In genomic region chr9:113446323-113446740, GRCh38 we compare ENCODE assay signal across 8 cellular contexts. TPM values are rescaled to one million over a fixed set of nuclear protein-coding genes. Genes with fewer than 3 reads are reported as not detected.
DNase-seq lines count a peak whose midpoint lies in the region; ATAC-seq and TF ChIP-seq lines count a peak whose summit lies in the region.
"Had no signal": no experiment of that assay in that cellular context is flagged by ENCODE, and none has a peak within 500 bp of the region (broad histone marks: within the 10 kb centered on the region; RNA-seq: fewer than 3 reads in every experiment).

No MANE protein-coding gene starts in this region.

- no peaks in the 10 kb centered on the region for H3K27me3 ChIP-seq in Peyer's patch
- H3K27me3 ChIP-seq in effector memory CD4-positive, alpha-beta T cell (replicated peaks; ENCODE audit: control insufficient read depth, insufficient read depth, low read length, poor library complexity, severe bottlenecking), result no peaks in the 10 kb centered on the region

- no peaks in the 10 kb centered on the region for H3K36me3 ChIP-seq in HEK293 (ENCODE audit: control insufficient read depth in 2 of 2, insufficient read depth in 1 of 2, low read length in 2 of 2)
- no peaks in the 10 kb centered on the region for H3K36me3 ChIP-seq in Peyer's patch
- H3K36me3 ChIP-seq in mucosa of descending colon (ENCODE audit: low read depth), result no peaks in the 10 kb centered on the region
- H3K36me3 ChIP-seq in effector memory CD4-positive, alpha-beta T cell (ENCODE audit: control insufficient read depth, insufficient read depth, low read length), result no peaks in the 10 kb centered on the region

- POLR2A ChIA-PET in HEK293 (lab: Yijun Ruan, JAX), result interaction anchor here (0.7 to 1.0 kb wide), 3 partner anchors 36 to 171 kb away, joined by 4 to 5 read pairs (median 5); partner anchors contain the start of genes C9orf43, CDC26, POLE3 and PRPF4

- peak; percentile 17 for DNase-seq in DMS79 (lab: John Stamatoyannopoulos, UW)
- DNase-seq in Peyer's patch, result no peak
- peak; percentile 55 for DNase-seq in epithelial cell of esophagus (ENCODE audit: low read depth)
- DNase-seq in mucosa of descending colon, result no peak
- no peak for DNase-seq in effector CD4-positive, alpha-beta T cell
- no peak for DNase-seq in effector memory CD4-positive, alpha-beta T cell

- TF ChIP-seq CTCF in HEK293 (tag by site-specific recombination; IDR thresholded peaks at IDR 0.05) (no peak), Peyer's patch (IDR thresholded peaks at IDR 0.05) (peak; percentile 38 to 90 (median 71)), epithelial cell of esophagus (IDR thresholded peaks at IDR 0.05; ENCODE audit: insufficient read depth, low read depth, low read length, missing control alignments) (peak; percentile 50), mucosa of descending colon (IDR thresholded peaks at IDR 0.05) (peak; percentile 24)

- peak; percentile 55 for ATAC-seq in mucosa of descending colon

- CTCF ChIA-PET in HEK293 (lab: Yijun Ruan, JAX), result interaction anchor here (0.6 to 7.0 kb wide), 35 partner anchors 8 to 1775 kb away, joined by 3 to 201 read pairs (median 4); partner anchors contain the start of genes CDC26, PRPF4 and RGS3

- H3K27ac ChIP-seq in HEK293 (ENCODE audit: extremely low read depth, low read depth, low read length) (no peak overlapping the region), Peyer's patch (no peak overlapping the region)
- no peak overlapping the region for H3K27ac ChIP-seq in effector memory CD4-positive, alpha-beta T cell (ENCODE audit: insufficient read depth, low read length, poor library complexity, severe bottlenecking)
- H3K27ac ChIP-seq: skin epidermis had no signal

- no peak for TF ChIP-seq POLR2A in Peyer's patch (IDR thresholded peaks at IDR 0.05)

- H3K4me3 ChIP-seq in HEK293 (ENCODE audit: low read depth, low read length), result no peak overlapping the region
- no peak overlapping the region for H3K4me3 ChIP-seq in Peyer's patch
- no peak overlapping the region for H3K4me3 ChIP-seq in epithelial cell of esophagus (ENCODE audit: low read length)
- H3K4me3 ChIP-seq in mucosa of descending colon, result no peak overlapping the region
- no peak overlapping the region for H3K4me3 ChIP-seq in effector memory CD4-positive, alpha-beta T cell (ENCODE audit: insufficient read depth, low read depth, low read length, poor library complexity, severe bottlenecking)
- H3K4me3 ChIP-seq: skin epidermis had no signal

- H3K4me1 ChIP-seq in HEK293 (ENCODE audit: control insufficient read depth, insufficient read depth, low read length) (no peaks in the 10 kb centered on the region), Peyer's patch (no peaks in the 10 kb centered on the region), mucosa of descending colon (ENCODE audit: low read depth) (no peaks in the 10 kb centered on the region)
- no peaks in the 10 kb centered on the region for H3K4me1 ChIP-seq in effector memory CD4-positive, alpha-beta T cell (ENCODE audit: control insufficient read depth, insufficient read depth, low read length, poor library complexity, severe bottlenecking)

- intact Hi-C loops in mucosa of descending colon (cut with DNase I, micrococcal nuclease), result loop anchor here (5.0 kb wide), 2 partner anchors 146 to 211 kb away; no protein-coding TSS in a partner anchor

- H3K9me3 ChIP-seq in HEK293 (ENCODE audit: control insufficient read depth, insufficient read depth, low read depth, low read length) (no peaks in the 10 kb centered on the region), Peyer's patch (no peaks in the 10 kb centered on the region), mucosa of descending colon (no peaks in the 10 kb centered on the region)
- no peaks in the 10 kb centered on the region for H3K9me3 ChIP-seq in effector memory CD4-positive, alpha-beta T cell (ENCODE audit: control insufficient read depth, low read length)

TF ChIP-seq in HEK293, 187 proteins besides CTCF, POLR2A, EP300 and RAD21:
- TF ChIP-seq ZNF660 (tag by site-specific recombination; IDR thresholded peaks at IDR 0.05) (0 out of 2 replicates have a peak, but pooled peaks have one; percentile 20), ZNF654 (tag by site-specific recombination; IDR thresholded peaks at IDR 0.05; ENCODE audit: low read depth) (peak; percentile 70), ZNF214 (tag by site-specific recombination; IDR thresholded peaks at IDR 0.05; ENCODE audit: borderline replicate concordance) (no peak), TCF7L2 (IDR thresholded peaks at IDR 0.05; ENCODE audit: borderline replicate concordance, low read depth, low read length) (no peak), ZNF747 (tag by site-specific recombination; IDR thresholded peaks at IDR 0.05) (no peak), ZNF248 (tag by site-specific recombination; IDR thresholded peaks at IDR 0.05) (no peak), KLF16 (tag by site-specific recombination; IDR thresholded peaks at IDR 0.05) (no peak), ZNF274 (IDR thresholded peaks at IDR 0.05; ENCODE audit: low read length) (no peak), ZNF274 (tag by site-specific recombination; IDR thresholded peaks at IDR 0.05; ENCODE audit: borderline replicate concordance) (no peak), ZNF416 (tag by site-specific recombination; IDR thresholded peaks at IDR 0.05) (no peak)

RNA-seq across cellular contexts. Expression of gene RGS3, which starts 17.2 kb away (rescaled TPM):
- total RNA-seq in Peyer's patch (100 to 1,000 TPM in 2 of 4 donors, 10 to 100 TPM in 2; 55.3 to 113 (median 88.6) TPM), mucosa of descending colon (10 to 100 TPM; 65.9 to 83.8 (median 70.7) TPM)

RNA-seq across cellular contexts. Expression of gene C9orf43, which starts 35.8 kb away (rescaled TPM):
- total RNA-seq in Peyer's patch (1 to 10 TPM in 3 of 4 donors, not detected in 1; 1.1 to 5.0 (median 1.2) TPM), mucosa of descending colon (under 1 TPM in 2 of 3 donors, not detected in 1; 0.20 to 0.55 TPM)

RNA-seq across cellular contexts. Expression of gene POLE3, which starts 35.9 kb away (rescaled TPM):
- 10 to 100 TPM; 13.8 to 56.9 (median 16.4) TPM for total RNA-seq in Peyer's patch
- 10 to 100 TPM; 22.2 to 31.0 (median 28.6) TPM for total RNA-seq in mucosa of descending colon

RNA-seq across cellular contexts. Expression of gene ALAD, which starts 45.2 kb away (rescaled TPM):
- 10 to 100 TPM; 44.6 to 81.4 (median 62.2) TPM for total RNA-seq in Peyer's patch
- 10 to 100 TPM; 51.2 to 82.4 (median 56.3) TPM for total RNA-seq in mucosa of descending colon

Comparison
In these comparisons a context has a peak if more than half of its experiments do, and no peak if none do; other contexts are left out.
1. DNase-seq: peak in DMS79 (single experiment) and epithelial cell of esophagus (single experiment); none in Peyer's patch (0 of 3), mucosa of descending colon (0 of 3), effector CD4-positive, alpha-beta T cell (single experiment) and effector memory CD4-positive, alpha-beta T cell (0 of 3).